ENCODE assay signal across 9 cellular contexts in genomic region chr14:103576371-103577024, GRCh38. TPM values are rescaled to one million over a fixed set of nuclear protein-coding genes. Genes with fewer than 3 reads are reported as not detected.
DNase-seq lines count a peak whose midpoint lies in the region; ATAC-seq, FAIRE-seq and TF ChIP-seq lines count a peak whose summit lies in the region.
"Had no signal": no experiment of that assay in that cellular context is flagged by ENCODE, and none has a peak within 500 bp of the region (broad histone marks: within the 10 kb centered on the region; RNA-seq: fewer than 3 reads in every experiment).

No MANE protein-coding gene starts in this region.

- TF ChIP-seq CTCF in BJ (IDR thresholded peaks at IDR 0.05; ENCODE audit: insufficient read depth, low read depth, low read length) = no peak
- TF ChIP-seq CTCF in bronchial epithelial cell (IDR thresholded peaks at IDR 0.05; ENCODE audit: insufficient read depth, low read length, severe bottlenecking) = no peak
- TF ChIP-seq CTCF in keratinocyte (optimal IDR thresholded peaks at IDR 0.05 in 1 of 3, IDR thresholded peaks at IDR 0.05 in 1 of 3, conservative IDR thresholded peaks at IDR 0.05 in 1 of 3; ENCODE audit: extremely low read depth in 1 of 3, insufficient read depth in 2 of 3, low read length in 3 of 3) = no peak

- dilution Hi-C loops in keratinocyte (cut with MboI; ENCODE audit: extremely low pct_ligation_motif_present, low sequenced_read_pairs) = no loop called here

- H2AFZ ChIP-seq in keratinocyte (ENCODE audit: control insufficient read depth, low read length) = no peak overlapping the region

- H3K27me3 ChIP-seq in BJ (ENCODE audit: control insufficient read depth, insufficient read depth, low read length) (no peaks in the 10 kb centered on the region), bronchial epithelial cell (ENCODE audit: control insufficient read depth, insufficient read depth, low read length) (no peaks in the 10 kb centered on the region), keratinocyte (ENCODE audit: control insufficient read depth, extremely low read depth, insufficient read depth, low read length) (no peaks in the 10 kb centered on the region), small intestine (ENCODE audit: control insufficient read depth in 2 of 2, insufficient read depth in 2 of 2, low read length in 2 of 2) (no peaks in the 10 kb centered on the region)

- H3K9me3 ChIP-seq in keratinocyte (ENCODE audit: control insufficient read depth, low read depth, low read length) (no peaks in the 10 kb centered on the region), small intestine (ENCODE audit: control insufficient read depth, low read depth) (no peaks in the 10 kb centered on the region)

- peaks cover 19% of the 10 kb centered on the region for H3K79me2 ChIP-seq in keratinocyte (ENCODE audit: control insufficient read depth, insufficient read depth, low read length)

- peak; percentile 88 for FAIRE-seq in bronchial epithelial cell (lab: Jason Lieb, UNC)
- peak; percentile 91 for FAIRE-seq in keratinocyte (lab: Jason Lieb, UNC)
- FAIRE-seq in small intestine (lab: Jason Lieb, UNC) = no peak

- H3K27ac ChIP-seq in keratinocyte (ENCODE audit: control insufficient read depth, insufficient read depth, low read length) (peak overlapping the region; percentile 31), small intestine (ENCODE audit: low read depth in 1 of 2, low read length in 1 of 2) (peak overlapping the region in 1 of 2 donors; percentile 60)

- H3K4me3 ChIP-seq in BJ (ENCODE audit: low read depth, low read length) = no peak overlapping the region
- H3K4me3 ChIP-seq in bronchial epithelial cell (ENCODE audit: low read depth, low read length) = no peak overlapping the region
- H3K4me3 ChIP-seq in keratinocyte (ENCODE audit: control insufficient read depth in 2 of 3, extremely low read depth in 1 of 3, insufficient read depth in 2 of 3, low read depth in 1 of 3, low read length in 3 of 3) = no peak overlapping the region
- H3K4me3 ChIP-seq in small intestine (ENCODE audit: low read depth in 1 of 2, low read length in 2 of 2) = no peak overlapping the region

- DNase-seq in BJ (ENCODE audit: low read depth) = peak; percentile 73
- peak; percentile 44 for DNase-seq in NCI-H2029 treated with DMSO at 0.1 percent for 48 hours (lab: John Stamatoyannopoulos, UW)
- DNase-seq in bronchial epithelial cell (ENCODE audit: low read depth) = peak; percentile 85
- no peak for DNase-seq in keratinocyte (ENCODE audit: low read depth, low spot score)
- DNase-seq in small intestine = peak; percentile 96
- DNase-seq in activated naive CD4-positive, alpha-beta T cell treated with Interleukin-2 at 50 U/mL for 16 hours = no peak
- DNase-seq: activated naive CD8-positive, alpha-beta T cell treated with anti-CD3 and anti-CD28 coated beads, Interleukin-2, amount 10 ng/mL, durations not matched to agents 7 days and 5 days had no signal

- ATAC-seq in GM19324 (IDR thresholded peaks at IDR 0.05; ENCODE audit: low FRiP score, unreplicated experiment) = no peak
- ATAC-seq in GM19452 (IDR thresholded peaks at IDR 0.05; ENCODE audit: unreplicated experiment) = no peak

- CTCF ChIA-PET in BJ (lab: Yijun Ruan, JAX) = interaction anchor here (0.8 to 1.9 kb wide), 4 partner anchors 11 to 334 kb away, joined by 3 to 9 read pairs (median 3); no protein-coding TSS in a partner anchor

- peak overlapping the region; percentile 15 for H3K9ac ChIP-seq in keratinocyte (ENCODE audit: control insufficient read depth, extremely low read depth, insufficient read depth, low read length)

- WGBS in small intestine, 3 donors = 14 to 35% (median 34%) methylated on average over 9 of the region's 9 CpGs

- peak overlapping the region; percentile 59 for H3K4me2 ChIP-seq in keratinocyte (ENCODE audit: control insufficient read depth, extremely low read depth, insufficient read depth, low read depth, low read length)

- H3K4me1 ChIP-seq in keratinocyte (ENCODE audit: control insufficient read depth, extremely low read depth, insufficient read depth, low read length) (peaks cover 13% of the 10 kb centered on the region), small intestine (ENCODE audit: control insufficient read depth in 2 of 2, insufficient read depth in 1 of 2, low read depth in 1 of 2, low read length in 1 of 2) (no peaks in the 10 kb centered on the region)

- peaks cover 4% of the 10 kb centered on the region for H3K36me3 ChIP-seq in BJ (ENCODE audit: control insufficient read depth, insufficient read depth, low read length)
- peaks cover 10% of the 10 kb centered on the region for H3K36me3 ChIP-seq in bronchial epithelial cell (ENCODE audit: control insufficient read depth, insufficient read depth, low read length)
- peaks cover 19% of the 10 kb centered on the region in 2 experiments for H3K36me3 ChIP-seq in keratinocyte (ENCODE audit: control insufficient read depth in 2 of 2, extremely low read depth in 1 of 2, insufficient read depth in 2 of 2, low read length in 2 of 2)
- peaks cover 0 to 2% of the 10 kb centered on the region in 2 donors for H3K36me3 ChIP-seq in small intestine (ENCODE audit: control insufficient read depth in 2 of 2, insufficient read depth in 2 of 2, low read length in 2 of 2)

- no peaks in the 10 kb centered on the region for H3K9me1 ChIP-seq in keratinocyte (ENCODE audit: control insufficient read depth, extremely low read depth, insufficient read depth, low read length)

- H4K20me1 ChIP-seq in keratinocyte (ENCODE audit: control insufficient read depth, extremely low read depth, insufficient read depth, low read length) = peaks cover 5% of the 10 kb centered on the region

- POLR2A ChIA-PET in BJ (lab: Charles Lee) = interaction anchor here (0.6 kb wide), 1 partner anchor 1620 kb away, joined by 3 read pairs; no protein-coding TSS in a partner anchor

RNA-seq across cellular contexts. Expression of gene COA8, which starts 13.7 kb away (rescaled TPM):
- 16.9 and 25.8 TPM in 2 replicates for polyA plus RNA-seq in BJ (2011; rRNA removed)
- polyA minus RNA-seq in BJ (2011; rRNA and poly(A)+ RNA removed) = 3.0 and 5.2 TPM in 2 replicates
- total RNA-seq in bronchial epithelial cell = 17.4 and 23.9 TPM in 2 replicates
- 20.6 to 26.1 TPM (median 24.8 TPM) in 3 replicates for polyA plus RNA-seq in keratinocyte
- 35.0 TPM for polyA plus RNA-seq in keratinocyte (2011; ENCODE audit: low read depth)
- 19.4 and 29.1 TPM in 2 replicates for polyA plus RNA-seq in keratinocyte (2011; cell fraction: cytosol; rRNA removed)
- 7.3 and 7.4 TPM in 2 replicates for polyA plus RNA-seq in keratinocyte (2011; cell fraction: nucleus; rRNA removed)
- 43.4 and 43.6 TPM in 2 replicates for polyA plus RNA-seq in keratinocyte (2012; ENCODE audit: low replicate concordance)
- 5.1 to 8.4 TPM (median 7.2 TPM) in 3 replicates for polyA minus RNA-seq in keratinocyte
- polyA minus RNA-seq in keratinocyte (2011; cell fraction: cytosol; rRNA and poly(A)+ RNA removed) = 14.8 TPM
- polyA minus RNA-seq in keratinocyte (2011; cell fraction: nucleus; rRNA and poly(A)+ RNA removed) = 3.4 and 8.8 TPM in 2 replicates
- 10 to 100 TPM; 33.0 to 68.7 (median 56.5) TPM for polyA plus RNA-seq in small intestine

RNA-seq across cellular contexts. Expression of gene BAG5, which starts 14.0 kb away (rescaled TPM):
- polyA plus RNA-seq in BJ (2011; rRNA removed) (4.9 and 7.9 TPM in 2 replicates), keratinocyte (6.9 to 14.4 TPM (median 13.8 TPM) in 3 replicates), small intestine (10 to 100 TPM in 2 of 3 donors, 1 to 10 TPM in 1; 8.5 to 14.2 (median 11.1) TPM)
- polyA minus RNA-seq in BJ (2011; rRNA and poly(A)+ RNA removed) = 7.1 and 8.9 TPM in 2 replicates
- 41.5 and 42.9 TPM in 2 replicates for total RNA-seq in bronchial epithelial cell
- polyA plus RNA-seq in keratinocyte (2011; ENCODE audit: low read depth) = 120 TPM
- polyA plus RNA-seq in keratinocyte (2011; cell fraction: cytosol; rRNA removed) = 9.5 and 14.2 TPM in 2 replicates
- polyA plus RNA-seq in keratinocyte (2011; cell fraction: nucleus; rRNA removed) = 16.5 and 19.6 TPM in 2 replicates
- polyA plus RNA-seq in keratinocyte (2012; ENCODE audit: low replicate concordance) = 20.1 and 21.2 TPM in 2 replicates
- polyA minus RNA-seq in keratinocyte = 9.9 to 18.6 TPM (median 13.9 TPM) in 3 replicates
- 12.7 TPM for polyA minus RNA-seq in keratinocyte (2011; cell fraction: cytosol; rRNA and poly(A)+ RNA removed)
- 9.3 and 17.5 TPM in 2 replicates for polyA minus RNA-seq in keratinocyte (2011; cell fraction: nucleus; rRNA and poly(A)+ RNA removed)

RNA-seq across cellular contexts. Expression of gene TRMT61A, which starts 47.5 kb away (rescaled TPM):
- polyA plus RNA-seq in BJ (2011; rRNA removed) (6.2 and 11.7 TPM in 2 replicates), keratinocyte (4.4 to 8.9 TPM (median 5.9 TPM) in 3 replicates), small intestine (10 to 100 TPM in 1 of 3 donors, 1 to 10 TPM in 2; 4.9 to 16.5 (median 7.3) TPM)
- 3.7 and 4.5 TPM in 2 replicates for polyA minus RNA-seq in BJ (2011; rRNA and poly(A)+ RNA removed)
- total RNA-seq in bronchial epithelial cell = 8.7 and 13.7 TPM in 2 replicates
- 0.64 TPM for polyA plus RNA-seq in keratinocyte (2011; ENCODE audit: low read depth)
- 3.7 and 9.9 TPM in 2 replicates for polyA plus RNA-seq in keratinocyte (2011; cell fraction: cytosol; rRNA removed)
- polyA plus RNA-seq in keratinocyte (2011; cell fraction: nucleus; rRNA removed) = 8.1 and 10.7 TPM in 2 replicates
- 5.2 and 10.0 TPM in 2 replicates for polyA plus RNA-seq in keratinocyte (2012; ENCODE audit: low replicate concordance)
- 2.1 to 5.0 TPM (median 3.2 TPM) in 3 replicates for polyA minus RNA-seq in keratinocyte
- 8.8 TPM for polyA minus RNA-seq in keratinocyte (2011; cell fraction: cytosol; rRNA and poly(A)+ RNA removed)
- polyA minus RNA-seq in keratinocyte (2011; cell fraction: nucleus; rRNA and poly(A)+ RNA removed) = 5.4 and 6.7 TPM in 2 replicates

RNA-seq across cellular contexts. Expression of gene KLC1, which starts 52.5 kb away (rescaled TPM):
- polyA plus RNA-seq in BJ (2011; rRNA removed) (112 and 123 TPM in 2 replicates), keratinocyte (113 to 130 TPM (median 116 TPM) in 3 replicates), small intestine (10 to 100 TPM; 45.9 to 68.2 (median 66.6) TPM)
- polyA minus RNA-seq in BJ (2011; rRNA and poly(A)+ RNA removed) = 64.2 and 68.3 TPM in 2 replicates
- total RNA-seq in bronchial epithelial cell = 249 and 283 TPM in 2 replicates
- 78.8 TPM for polyA plus RNA-seq in keratinocyte (2011; ENCODE audit: low read depth)
- 85.3 and 98.2 TPM in 2 replicates for polyA plus RNA-seq in keratinocyte (2011; cell fraction: cytosol; rRNA removed)
- polyA plus RNA-seq in keratinocyte (2011; cell fraction: nucleus; rRNA removed) = 375 and 378 TPM in 2 replicates
- 94.2 and 94.6 TPM in 2 replicates for polyA plus RNA-seq in keratinocyte (2012; ENCODE audit: low replicate concordance)
- 56.7 to 136 TPM (median 80.6 TPM) in 3 replicates for polyA minus RNA-seq in keratinocyte
- polyA minus RNA-seq in keratinocyte (2011; cell fraction: cytosol; rRNA and poly(A)+ RNA removed) = 107 TPM
- 168 and 243 TPM in 2 replicates for polyA minus RNA-seq in keratinocyte (2011; cell fraction: nucleus; rRNA and poly(A)+ RNA removed)

RNA-seq across cellular contexts. Expression of gene CKB, which starts 53.9 kb away (rescaled TPM):
- polyA plus RNA-seq in BJ (2011; rRNA removed) (25.7 and 74.7 TPM in 2 replicates), keratinocyte (8.2 to 60.7 TPM (median 10.0 TPM) in 3 replicates), small intestine (10 to 100 TPM; 36.7 to 84.6 (median 60.8) TPM)
- polyA minus RNA-seq in BJ (2011; rRNA and poly(A)+ RNA removed) = 10.9 and 11.0 TPM in 2 replicates
- total RNA-seq in bronchial epithelial cell = 31.3 and 50.8 TPM in 2 replicates
- 94.1 TPM for polyA plus RNA-seq in keratinocyte (2011; ENCODE audit: low read depth)
- polyA plus RNA-seq in keratinocyte (2011; cell fraction: cytosol; rRNA removed) = 15.4 and 80.5 TPM in 2 replicates
- polyA plus RNA-seq in keratinocyte (2011; cell fraction: nucleus; rRNA removed) = 49.1 and 79.4 TPM in 2 replicates
- polyA plus RNA-seq in keratinocyte (2012; ENCODE audit: low replicate concordance) = 16.1 and 59.8 TPM in 2 replicates
- polyA minus RNA-seq in keratinocyte = 4.6 to 13.7 TPM (median 11.2 TPM) in 3 replicates
- polyA minus RNA-seq in keratinocyte (2011; cell fraction: cytosol; rRNA and poly(A)+ RNA removed) = 58.3 TPM
- 7.6 and 11.1 TPM in 2 replicates for polyA minus RNA-seq in keratinocyte (2011; cell fraction: nucleus; rRNA and poly(A)+ RNA removed)

Comparison
In these comparisons a context has a peak if more than half of its experiments do, and no peak if none do; other contexts are left out.
1. DNase-seq: peak in BJ (single experiment), NCI-H2029 treated with DMSO at 0.1 percent for 48 hours (single experiment), bronchial epithelial cell (single experiment) and small intestine (single experiment); none in keratinocyte (single experiment) and activated naive CD4-positive, alpha-beta T cell treated with Interleukin-2 at 50 U/mL for 16 hours (single experiment).